ENCODE assay signal across 1 cellular context in the genomic region with DNA sequence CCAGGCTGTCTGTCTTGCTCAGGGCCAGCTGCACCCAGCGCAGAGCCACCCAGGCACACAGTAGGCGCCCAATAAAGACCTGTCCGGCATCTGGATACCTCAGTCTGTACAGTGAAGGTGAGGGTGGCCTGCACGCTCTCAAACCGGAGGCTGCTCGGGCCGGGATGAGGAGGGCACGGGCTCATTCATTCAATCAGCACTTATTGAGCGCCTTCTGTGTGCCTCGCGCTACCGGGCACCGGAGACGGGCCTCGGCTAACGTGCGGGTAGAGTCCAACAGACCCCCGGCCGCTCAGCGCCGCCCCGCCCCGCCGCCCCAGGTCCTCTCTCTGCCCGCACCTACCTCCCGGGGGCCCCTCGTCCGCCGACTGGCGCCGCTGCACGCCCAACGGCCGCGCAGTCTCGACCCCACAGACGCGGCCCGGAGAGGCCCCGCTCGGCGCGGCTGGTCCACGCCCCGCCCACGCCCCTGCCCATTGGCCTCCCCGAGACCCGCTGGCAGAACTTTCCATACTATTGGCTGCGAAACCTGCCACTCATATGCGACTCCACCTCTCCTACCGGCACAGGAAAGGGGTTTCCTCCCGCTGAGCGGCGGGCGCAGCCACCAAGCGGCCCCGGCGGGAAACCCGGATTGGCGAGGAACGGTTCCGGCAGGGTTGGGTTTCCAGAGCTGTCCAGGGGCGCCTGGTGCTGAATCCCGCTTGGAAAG.
TF ChIP-seq lines count a peak whose summit lies in the region.

A gene with protein sequence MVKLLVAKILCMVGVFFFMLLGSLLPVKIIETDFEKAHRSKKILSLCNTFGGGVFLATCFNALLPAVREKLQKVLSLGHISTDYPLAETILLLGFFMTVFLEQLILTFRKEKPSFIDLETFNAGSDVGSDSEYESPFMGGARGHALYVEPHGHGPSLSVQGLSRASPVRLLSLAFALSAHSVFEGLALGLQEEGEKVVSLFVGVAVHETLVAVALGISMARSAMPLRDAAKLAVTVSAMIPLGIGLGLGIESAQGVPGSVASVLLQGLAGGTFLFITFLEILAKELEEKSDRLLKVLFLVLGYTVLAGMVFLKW (minus strand): TSS at position 416 of the 712 bp plus-strand sequence. CDS start 2,760 bp downstream, outside the sequence.

TF ChIP-seq in WTC11, 78 proteins besides CTCF, POLR2A, EP300 and RAD21 (continued from another document):
- TF ChIP-seq, protein P1, sequence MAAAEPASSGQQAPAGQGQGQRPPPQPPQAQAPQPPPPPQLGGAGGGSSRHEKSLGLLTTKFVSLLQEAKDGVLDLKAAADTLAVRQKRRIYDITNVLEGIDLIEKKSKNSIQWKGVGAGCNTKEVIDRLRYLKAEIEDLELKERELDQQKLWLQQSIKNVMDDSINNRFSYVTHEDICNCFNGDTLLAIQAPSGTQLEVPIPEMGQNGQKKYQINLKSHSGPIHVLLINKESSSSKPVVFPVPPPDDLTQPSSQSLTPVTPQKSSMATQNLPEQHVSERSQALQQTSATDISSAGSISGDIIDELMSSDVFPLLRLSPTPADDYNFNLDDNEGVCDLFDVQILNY (CRISPR knock-in tag; IDR thresholded peaks at IDR 0.05) = 0 out of 2 replicates have a peak, but pooled peaks have one; percentile 66
- TF ChIP-seq RORB (CRISPR knock-in tag; IDR thresholded peaks at IDR 0.05) (no peak), SP1 (CRISPR knock-in tag; conservative IDR thresholded peaks at IDR 0.05) (peak; percentile 97), GTF2I (CRISPR knock-in tag; conservative IDR thresholded peaks at IDR 0.05) (no peak), SMAD3 (CRISPR knock-in tag; IDR thresholded peaks at IDR 0.05; ENCODE audit: borderline replicate concordance) (peak; percentile 95), ELF4 (CRISPR knock-in tag; IDR thresholded peaks at IDR 0.05; ENCODE audit: low read depth) (peak; percentile 88; the same call in 1 of the 2 replicates), CBFB (CRISPR knock-in tag; IDR thresholded peaks at IDR 0.05; ENCODE audit: low read depth) (peak; percentile 98), RELA (CRISPR knock-in tag; IDR thresholded peaks at IDR 0.05; ENCODE audit: borderline replicate concordance) (peak; percentile 95), ESRRA (CRISPR knock-in tag; IDR thresholded peaks at IDR 0.05; ENCODE audit: borderline replicate concordance) (peak; percentile 98)
- TF ChIP-seq, protein P2, sequence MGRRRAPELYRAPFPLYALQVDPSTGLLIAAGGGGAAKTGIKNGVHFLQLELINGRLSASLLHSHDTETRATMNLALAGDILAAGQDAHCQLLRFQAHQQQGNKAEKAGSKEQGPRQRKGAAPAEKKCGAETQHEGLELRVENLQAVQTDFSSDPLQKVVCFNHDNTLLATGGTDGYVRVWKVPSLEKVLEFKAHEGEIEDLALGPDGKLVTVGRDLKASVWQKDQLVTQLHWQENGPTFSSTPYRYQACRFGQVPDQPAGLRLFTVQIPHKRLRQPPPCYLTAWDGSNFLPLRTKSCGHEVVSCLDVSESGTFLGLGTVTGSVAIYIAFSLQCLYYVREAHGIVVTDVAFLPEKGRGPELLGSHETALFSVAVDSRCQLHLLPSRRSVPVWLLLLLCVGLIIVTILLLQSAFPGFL (CRISPR knock-in tag; IDR thresholded peaks at IDR 0.05; ENCODE audit: borderline replicate concordance) = peak; percentile 94; the same call in 1 of the 2 replicates
- TF ChIP-seq, protein P3, sequence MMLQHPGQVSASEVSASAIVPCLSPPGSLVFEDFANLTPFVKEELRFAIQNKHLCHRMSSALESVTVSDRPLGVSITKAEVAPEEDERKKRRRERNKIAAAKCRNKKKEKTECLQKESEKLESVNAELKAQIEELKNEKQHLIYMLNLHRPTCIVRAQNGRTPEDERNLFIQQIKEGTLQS (CRISPR knock-in tag; conservative IDR thresholded peaks at IDR 0.05) = peak; percentile 72; the same call in 1 of the 2 replicates
- TF ChIP-seq, protein P4, sequence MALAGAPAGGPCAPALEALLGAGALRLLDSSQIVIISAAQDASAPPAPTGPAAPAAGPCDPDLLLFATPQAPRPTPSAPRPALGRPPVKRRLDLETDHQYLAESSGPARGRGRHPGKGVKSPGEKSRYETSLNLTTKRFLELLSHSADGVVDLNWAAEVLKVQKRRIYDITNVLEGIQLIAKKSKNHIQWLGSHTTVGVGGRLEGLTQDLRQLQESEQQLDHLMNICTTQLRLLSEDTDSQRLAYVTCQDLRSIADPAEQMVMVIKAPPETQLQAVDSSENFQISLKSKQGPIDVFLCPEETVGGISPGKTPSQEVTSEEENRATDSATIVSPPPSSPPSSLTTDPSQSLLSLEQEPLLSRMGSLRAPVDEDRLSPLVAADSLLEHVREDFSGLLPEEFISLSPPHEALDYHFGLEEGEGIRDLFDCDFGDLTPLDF (CRISPR knock-in tag; IDR thresholded peaks at IDR 0.05) = peak; percentile 94
- TF ChIP-seq, protein P5, sequence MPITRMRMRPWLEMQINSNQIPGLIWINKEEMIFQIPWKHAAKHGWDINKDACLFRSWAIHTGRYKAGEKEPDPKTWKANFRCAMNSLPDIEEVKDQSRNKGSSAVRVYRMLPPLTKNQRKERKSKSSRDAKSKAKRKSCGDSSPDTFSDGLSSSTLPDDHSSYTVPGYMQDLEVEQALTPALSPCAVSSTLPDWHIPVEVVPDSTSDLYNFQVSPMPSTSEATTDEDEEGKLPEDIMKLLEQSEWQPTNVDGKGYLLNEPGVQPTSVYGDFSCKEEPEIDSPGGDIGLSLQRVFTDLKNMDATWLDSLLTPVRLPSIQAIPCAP (CRISPR knock-in tag; IDR thresholded peaks at IDR 0.05) = peak; percentile 95
TF ChIP-seq in WTC11: peak in this region for 60.
